Comparison of ENCODE assay signal across 2 cellular contexts in genomic region chr22:50581031-50581949, GRCh38.
TF ChIP-seq lines count a peak whose summit lies in the region.

No MANE protein-coding gene starts in this region.

TF ChIP-seq in SK-N-SH, 30 proteins besides CTCF, POLR2A, EP300 and RAD21 (continued from another document):
- TF ChIP-seq IRF3 (IDR thresholded peaks at IDR 0.05; ENCODE audit: low read depth, low read length) (no peak), USF1 (IDR thresholded peaks at IDR 0.05; ENCODE audit: borderline replicate concordance, low read depth) (no peak), MXI1 (IDR thresholded peaks at IDR 0.05; ENCODE audit: low read depth, low read length) (no peak), EZH2phosphoT487 (IDR thresholded peaks at IDR 0.05; ENCODE audit: borderline replicate concordance, low read depth) (no peak)

TF ChIP-seq in SK-N-SH treated with all-trans-retinoic acid at 6 μM for 48 hours, 23 proteins besides CTCF, POLR2A, EP300 and RAD21 (continued from another document):
- TF ChIP-seq CREB5 (CRISPR knock-in tag; IDR thresholded peaks at IDR 0.05; ENCODE audit: low read depth) (no peak), PATZ1 (CRISPR knock-in tag; IDR thresholded peaks at IDR 0.05; ENCODE audit: borderline replicate concordance) (no peak), ZFP30 (CRISPR knock-in tag; IDR thresholded peaks at IDR 0.05) (no peak), RARB (CRISPR knock-in tag; IDR thresholded peaks at IDR 0.05) (no peak), SNAI2 (CRISPR knock-in tag; IDR thresholded peaks at IDR 0.05) (no peak), ZNF565 (CRISPR knock-in tag; conservative IDR thresholded peaks at IDR 0.05; ENCODE audit: low read depth) (no peak)
